Comparison of ENCODE assay signal across 6 cellular contexts in genomic region chr11:1876361-1877063, GRCh38. TPM values are rescaled to one million over a fixed set of nuclear protein-coding genes. Genes with fewer than 3 reads are reported as not detected.
DNase-seq lines count a peak whose midpoint lies in the region; ATAC-seq and TF ChIP-seq lines count a peak whose summit lies in the region.

No MANE protein-coding gene starts in this region.

- peaks cover 32% of the 10 kb centered on the region for H3K27me3 ChIP-seq in A673 (replicated peaks; ENCODE audit: insufficient read depth, low read depth, low read length, poor library complexity)
- H3K27me3 ChIP-seq in fibroblast of lung (ENCODE audit: control insufficient read depth, insufficient read depth, low read length) = no peaks in the 10 kb centered on the region
- H3K27me3 ChIP-seq in stomach smooth muscle (ENCODE audit: control insufficient read depth in 1 of 2, insufficient read depth in 2 of 2, low read length in 2 of 2) = peaks cover 3 to 4% of the 10 kb centered on the region in 2 donors

- intact Hi-C loops in A673 (cut with micrococcal nuclease; ENCODE audit: unreplicated experiment) = no loop called here

- no peak overlapping the region for H2AFZ ChIP-seq in fibroblast of lung (ENCODE audit: low read length)

- ATAC-seq in HG03095 (IDR thresholded peaks at IDR 0.05; ENCODE audit: unreplicated experiment) = no peak

- no peaks in the 10 kb centered on the region for H3K79me2 ChIP-seq in fibroblast of lung (ENCODE audit: control insufficient read depth, insufficient read depth, low read length)

- H3K36me3 ChIP-seq in A673 (ENCODE audit: insufficient read depth, low read length, poor library complexity, severe bottlenecking) (no peaks in the 10 kb centered on the region), fibroblast of lung (ENCODE audit: control insufficient read depth, insufficient read depth, low read length) (no peaks in the 10 kb centered on the region), stomach smooth muscle (ENCODE audit: control insufficient read depth in 2 of 2, insufficient read depth in 2 of 2, low read length in 2 of 2) (no peaks in the 10 kb centered on the region)

- H3K4me1 ChIP-seq in A673 (ENCODE audit: insufficient read depth, low read length, poor library complexity, severe bottlenecking) (no peaks in the 10 kb centered on the region), fibroblast of lung (ENCODE audit: control insufficient read depth, extremely low read depth, insufficient read depth, low read length) (no peaks in the 10 kb centered on the region), stomach smooth muscle (ENCODE audit: control insufficient read depth, insufficient read depth, low read length) (peaks cover 40% of the 10 kb centered on the region)

- CTCF ChIA-PET in A673 (lab: Charles Lee) = interaction anchor here (0.9 to 1.0 kb wide), 2 partner anchors 274 to 275 kb away, joined by 4 to 5 read pairs; no protein-coding TSS in a partner anchor

- H3K9me3 ChIP-seq in A673 (ENCODE audit: low read depth, low read length, poor library complexity, severe bottlenecking) (no peaks in the 10 kb centered on the region), fibroblast of lung (ENCODE audit: control insufficient read depth, insufficient read depth, low read depth, low read length) (no peaks in the 10 kb centered on the region), stomach smooth muscle (ENCODE audit: control insufficient read depth in 2 of 2, low read length in 2 of 2) (no peaks in the 10 kb centered on the region)

- peak; percentile 61 for TF ChIP-seq CTCF in A673 (conservative IDR thresholded peaks at IDR 0.05; ENCODE audit: low read depth, low read length)
- peak; percentile 36 to 54 for TF ChIP-seq CTCF in fibroblast of lung (conservative IDR thresholded peaks at IDR 0.05 in 1 of 2, IDR thresholded peaks at IDR 0.05 in 1 of 2; ENCODE audit: low read depth in 1 of 2, low read length in 2 of 2)

- H3K4me2 ChIP-seq in fibroblast of lung (ENCODE audit: extremely low read depth, insufficient read depth, low read length) = no peak overlapping the region

- POLR2A ChIA-PET in A673 (lab: Charles Lee; ENCODE audit: low non-redundant PET) = no interaction called here

- no TSS peak for BruUV-seq in A673 (replicated peaks; lab: Mats Ljungman, UMichigan)

- H3K27ac ChIP-seq in A673 (ENCODE audit: low read depth, low read length, poor library complexity, severe bottlenecking) (no peak overlapping the region), fibroblast of lung (ENCODE audit: insufficient read depth, low read length) (no peak overlapping the region), stomach smooth muscle (ENCODE audit: low read length) (peak overlapping the region; percentile 37)

- H3K4me3 ChIP-seq in A673 (ENCODE audit: low read depth, low read length, poor library complexity, severe bottlenecking) = no peak overlapping the region
- H3K4me3 ChIP-seq in fibroblast of lung (replicated peaks in 1 of 4; ENCODE audit: control extremely low read depth in 1 of 4, insufficient read depth in 1 of 4, low read depth in 3 of 4, low read length in 4 of 4) = peak overlapping the region in 1 of 4 experiments; percentile 20
- peak overlapping the region in 1 of 2 donors; percentile 40 for H3K4me3 ChIP-seq in stomach smooth muscle (ENCODE audit: low read length in 2 of 2)

- H4K20me1 ChIP-seq in fibroblast of lung (ENCODE audit: control insufficient read depth, extremely low read depth, insufficient read depth, low read length) = no peaks in the 10 kb centered on the region

- H3K9ac ChIP-seq in fibroblast of lung (ENCODE audit: insufficient read depth, low read length) (no peak overlapping the region), stomach smooth muscle (ENCODE audit: low read length in 2 of 2) (no peak overlapping the region)

- DNase-seq in A673 (ENCODE audit: low spot score) (peak; percentile 31), Kasumi-1 (lab: John Stamatoyannopoulos, UW) (peak; percentile 34 to 39), fibroblast of lung (ENCODE audit: low read depth in 2 of 2) (peak; percentile 21 to 91), NCI-H1694 treated with DMSO at 0.1 percent for 48 hours (lab: John Stamatoyannopoulos, UW) (no peak)

RNA-seq across cellular contexts. Expression of gene PRR33, which starts 15.2 kb away (rescaled TPM):
- total RNA-seq in A673 (2021) (not detected in 2 replicates), fibroblast of lung (not detected in 2 replicates)
- polyA plus RNA-seq in fibroblast of lung = not detected in 2 replicates
- not detected in 2 replicates for polyA plus RNA-seq in fibroblast of lung (2012)
- not detected in 2 replicates for polyA minus RNA-seq in fibroblast of lung (ENCODE audit: low replicate concordance)

RNA-seq across cellular contexts. Expression of gene LSP1, which starts 23.6 kb away (rescaled TPM):
- total RNA-seq in A673 (2021) (not detected in 2 replicates), fibroblast of lung (1.8 and 6.7 TPM in 2 replicates)
- 0.19 and 1.3 TPM in 2 replicates for polyA plus RNA-seq in fibroblast of lung
- 0.24 and 2.0 TPM in 2 replicates for polyA plus RNA-seq in fibroblast of lung (2012)
- polyA minus RNA-seq in fibroblast of lung (ENCODE audit: low replicate concordance) = not detected in 2 replicates

RNA-seq across cellular contexts. Expression of gene TNNI2, which starts 37.7 kb away (rescaled TPM):
- total RNA-seq in A673 (2021) = not detected in 2 replicates
- not detected in 2 replicates for total RNA-seq in fibroblast of lung
- not detected in 2 replicates for polyA plus RNA-seq in fibroblast of lung
- polyA plus RNA-seq in fibroblast of lung (2012) = not detected in 2 replicates
- not detected in 2 replicates for polyA minus RNA-seq in fibroblast of lung (ENCODE audit: low replicate concordance)

RNA-seq across cellular contexts. Expression of gene SYT8, which starts 41.7 kb away (rescaled TPM):
- not detected in 2 replicates for total RNA-seq in A673 (2021)
- not detected in 2 replicates for total RNA-seq in fibroblast of lung
- polyA plus RNA-seq in fibroblast of lung = not detected in 2 replicates
- polyA plus RNA-seq in fibroblast of lung (2012) = not detected in 2 replicates
- not detected in 2 replicates for polyA minus RNA-seq in fibroblast of lung (ENCODE audit: low replicate concordance)

RNA-seq across cellular contexts. Expression of gene TNNT3, which starts 43.0 kb away (rescaled TPM):
- total RNA-seq in A673 (2021) (not detected in 2 replicates), fibroblast of lung (0.26 TPM in 1 of 2 replicates, not detected in the other)
- not detected in 2 replicates for polyA plus RNA-seq in fibroblast of lung
- not detected in 2 replicates for polyA plus RNA-seq in fibroblast of lung (2012)
- polyA minus RNA-seq in fibroblast of lung (ENCODE audit: low replicate concordance) = not detected in 2 replicates
